In genomic region chrX:15704273-15704672, GRCh38 we compare ENCODE assay signal across 2 cellular contexts. TPM values are rescaled to one million over a fixed set of nuclear protein-coding genes. Genes with fewer than 3 reads are reported as not detected.
"Had no signal": no experiment of that assay in that cellular context is flagged by ENCODE, and none has a peak within 500 bp of the region (broad histone marks: within the 10 kb centered on the region; RNA-seq: fewer than 3 reads in every experiment).

No MANE protein-coding gene starts in this region.

RNA-seq across cellular contexts. Expression of gene CLTRN, which starts 39.7 kb away (rescaled TPM):
- total RNA-seq: mesenteric fat pad, myocyte had no signal
